8 cellular contexts compared by ENCODE assay signal in the genomic region with DNA sequence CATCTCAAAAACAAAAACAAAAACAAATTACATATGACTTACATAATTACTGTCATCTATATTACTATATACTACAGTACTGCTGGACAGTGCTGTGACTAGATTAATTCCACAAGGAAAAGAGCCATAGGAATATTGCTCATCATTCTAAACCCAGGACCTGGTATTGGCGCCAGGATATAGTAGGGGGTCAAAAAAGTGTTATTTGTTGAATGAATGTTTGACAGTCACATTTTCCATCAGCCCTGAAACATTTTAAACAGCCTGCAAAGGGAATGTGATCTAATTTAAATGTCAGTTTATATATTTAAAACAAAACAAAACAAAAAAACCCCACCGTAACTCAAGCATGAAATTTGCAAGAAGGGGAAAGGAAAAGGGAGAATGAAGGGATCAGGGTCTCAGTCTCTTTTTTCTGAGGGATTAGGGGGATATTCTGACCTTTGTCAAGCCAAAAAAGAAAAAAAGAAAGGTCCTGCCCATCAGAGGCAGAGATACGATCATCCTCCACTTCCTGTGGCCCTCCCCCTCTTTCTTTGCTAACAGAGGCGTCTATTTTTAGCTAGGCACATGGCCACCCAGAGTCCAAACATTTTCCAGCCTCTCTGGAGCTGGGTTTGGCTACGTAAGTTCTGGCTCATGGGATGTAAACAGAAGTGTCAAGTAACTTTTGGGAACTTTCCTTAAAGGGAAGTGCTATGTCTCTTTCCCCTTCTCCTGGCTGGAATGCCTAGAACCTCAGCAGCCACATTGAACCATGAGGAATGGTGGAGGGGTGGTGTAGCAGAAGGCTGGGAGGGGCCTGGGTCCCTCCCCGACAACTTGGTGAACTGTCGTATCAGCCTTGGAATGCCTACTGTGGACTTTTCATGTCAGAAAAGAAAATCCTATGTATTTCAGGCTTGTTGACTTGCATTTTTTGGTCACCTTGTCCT. TPM values are rescaled to one million over a fixed set of nuclear protein-coding genes. Genes with fewer than 3 reads are reported as not detected.
DNase-seq lines count a peak whose midpoint lies in the region; ATAC-seq, FAIRE-seq and TF ChIP-seq lines count a peak whose summit lies in the region.

No MANE protein-coding gene starts in this region.

- peak overlapping the region; percentile 53 for H3K27ac ChIP-seq in PC-3 (ENCODE audit: low read length)

- no peaks in the 10 kb centered on the region for H3K79me2 ChIP-seq in PC-3 (ENCODE audit: low read length)

- H3K4me3 ChIP-seq in PC-3 (ENCODE audit: low read length) (no peak overlapping the region), mucosa of descending colon (no peak overlapping the region)

- peak; percentile 25 for DNase-seq in GM10266 (ENCODE audit: extremely low spot score)
- peak; percentile 99 for DNase-seq in PC-3
- DNase-seq in ecto neural progenitor cell (ENCODE audit: low spot score): peak; percentile 50
- peak in 1 of 3 donors; percentile 65 for DNase-seq in mucosa of descending colon
- no peak for DNase-seq in NCI-H2081 treated with DMSO at 0.1 percent for 48 hours (lab: John Stamatoyannopoulos, UW)
- DNase-seq in D721Med (ENCODE audit: insufficient read length, low spot score): no peak

- H3K27me3 ChIP-seq in PC-3 (ENCODE audit: low read length): no peaks in the 10 kb centered on the region

- peaks cover 15% of the 10 kb centered on the region; the same call in 1 of the 2 replicates for H3K36me3 ChIP-seq in PC-3 (ENCODE audit: low read depth, low read length)
- H3K36me3 ChIP-seq in mucosa of descending colon (ENCODE audit: low read depth): no peaks in the 10 kb centered on the region

- FAIRE-seq in D721Med (lab: Jason Lieb, UNC): no peak

- peaks cover 4% of the 10 kb centered on the region for H3F3A ChIP-seq in PC-3 (ENCODE audit: low read length, unreplicated experiment)

- H3K9ac ChIP-seq in PC-3 (ENCODE audit: low read length): peak overlapping the region; percentile 3; the same call in 1 of the 2 replicates

- intact Hi-C loops in PC-3 (cut with micrococcal nuclease) (loop anchor here (1.0 to 2.0 kb wide), 9 partner anchors 12 to 125 kb away; partner anchors contain the start of genes DLG5, POLR3A and RPS24), mucosa of descending colon (cut with DNase I, micrococcal nuclease) (loop anchor here in 1 of 2 donors (10.0 kb wide), 1 partner anchor 126 kb away; no protein-coding TSS in a partner anchor)

- POLR2A ChIA-PET in PC-3 (lab: Charles Lee; ENCODE audit: unreplicated experiment): interaction anchor here (0.6 to 0.7 kb wide), 6 partner anchors 13 to 770 kb away, joined by 3 to 5 read pairs (median 4); no protein-coding TSS in a partner anchor

- H3K4me2 ChIP-seq in PC-3 (ENCODE audit: low read length): peak overlapping the region; percentile 29

- H3K4me1 ChIP-seq in PC-3 (ENCODE audit: insufficient read depth, low read length): peaks cover 14% of the 10 kb centered on the region
- H3K4me1 ChIP-seq in mucosa of descending colon (ENCODE audit: low read depth): peaks cover 7% of the 10 kb centered on the region

- peak overlapping the region; percentile 6 for H2AFZ ChIP-seq in PC-3 (ENCODE audit: low read length)

- no peaks in the 10 kb centered on the region for H4K20me1 ChIP-seq in PC-3 (ENCODE audit: low read length)

- TF ChIP-seq CTCF in GM10266 (IDR thresholded peaks at IDR 0.05; ENCODE audit: control insufficient read depth, insufficient read depth, low read depth, missing control alignments) (no peak), PC-3 (conservative IDR thresholded peaks at IDR 0.05; ENCODE audit: low read depth, low read length) (no peak), mucosa of descending colon (IDR thresholded peaks at IDR 0.05) (no peak), D721Med (IDR thresholded peaks at IDR 0.05; ENCODE audit: insufficient read depth, missing control alignments) (no peak)

- ATAC-seq in PC-3: peak; percentile 89
- peak; percentile 67 for ATAC-seq in mucosa of descending colon
- no peak for ATAC-seq in HG02798 (IDR thresholded peaks at IDR 0.05; ENCODE audit: poor library complexity, unreplicated experiment)
- no peak for ATAC-seq in HG03196 (IDR thresholded peaks at IDR 0.05; ENCODE audit: unreplicated experiment)

- BruUV-seq in PC-3 (replicated peaks; lab: Mats Ljungman, UMichigan): TSS peak; percentile 39

- H3K9me3 ChIP-seq in PC-3 (ENCODE audit: low read length) (no peaks in the 10 kb centered on the region), mucosa of descending colon (no peaks in the 10 kb centered on the region)

- CTCF ChIA-PET in PC-3 (lab: Charles Lee): interaction anchor here (0.6 to 1.0 kb wide), 7 partner anchors 12 to 124 kb away, joined by 3 to 10 read pairs (median 4); no protein-coding TSS in a partner anchor

- H3K9me2 ChIP-seq in PC-3 (replicated peaks; ENCODE audit: low read length): no peaks in the 10 kb centered on the region

RNA-seq across cellular contexts. Expression of gene DLG5, which starts 44.6 kb away (rescaled TPM):
- 118 and 158 TPM in 2 replicates for total RNA-seq in PC-3 (2014; rRNA removed)
- 10 to 100 TPM; 28.9 to 78.3 (median 35.1) TPM for total RNA-seq in mucosa of descending colon

RNA-seq across cellular contexts. Expression of gene POLR3A, which starts 58.2 kb away (rescaled TPM):
- total RNA-seq in PC-3 (2014; rRNA removed): 97.0 and 97.2 TPM in 2 replicates
- 10 to 100 TPM; 13.9 to 14.1 (median 14.1) TPM for total RNA-seq in mucosa of descending colon

Comparison
In these comparisons a context has a peak if more than half of its experiments do, and no peak if none do; other contexts are left out.
1. DNase-seq: peak in GM10266 (single experiment), PC-3 (single experiment) and ecto neural progenitor cell (single experiment); none in NCI-H2081 treated with DMSO at 0.1 percent for 48 hours (single experiment) and D721Med (single experiment).
2. ATAC-seq: peak in PC-3 (single experiment) and mucosa of descending colon (single experiment); none in HG02798 (single experiment) and HG03196 (single experiment).